ENCODE assay signal across 10 cellular contexts in genomic region chr1:183812686-183813569, GRCh38.
DNase-seq lines count a peak whose midpoint lies in the region; ATAC-seq and TF ChIP-seq lines count a peak whose summit lies in the region.
"Had no signal": no experiment of that assay in that cellular context is flagged by ENCODE, and none has a peak within 500 bp of the region (broad histone marks: within the 10 kb centered on the region; RNA-seq: fewer than 3 reads in every experiment).

No MANE protein-coding gene starts in this region.

- no peak for TF ChIP-seq CTCF in cardiac fibroblast (IDR thresholded peaks at IDR 0.05; ENCODE audit: low read depth, low read length)

- H3K4me3 ChIP-seq in HUES48 (ENCODE audit: low read depth, low read length) (no peak overlapping the region), cardiac fibroblast (replicated peaks in 1 of 2; ENCODE audit: low read depth in 2 of 2, low read length in 2 of 2) (no peak overlapping the region), subcutaneous abdominal adipose tissue (ENCODE audit: low read depth in 1 of 5, low read length in 5 of 5) (peak overlapping the region in 4 of 5 donors; percentile 16 to 59 (median 17)), HAP-1 (no peak overlapping the region)

- no peak for ATAC-seq in HG03460 (IDR thresholded peaks at IDR 0.05; ENCODE audit: unreplicated experiment)

- H3K36me3 ChIP-seq in HUES48 (ENCODE audit: control insufficient read depth, insufficient read depth, low read length) (no peaks in the 10 kb centered on the region), subcutaneous abdominal adipose tissue (ENCODE audit: control insufficient read depth in 5 of 5, insufficient read depth in 5 of 5, low read length in 5 of 5) (peaks cover 0 to 2% (median 0%) of the 10 kb centered on the region in 5 donors), HAP-1 (replicated peaks) (no peaks in the 10 kb centered on the region)

- DNase-seq in cardiac fibroblast (ENCODE audit: low read depth in 2 of 2) (peak; percentile 69 to 75), iPS DF 19.7 (ENCODE audit: low read depth, low spot score) (peak; percentile 38), NCI-H1436 treated with DMSO at 0.1 percent for 48 hours (lab: John Stamatoyannopoulos, UW) (no peak), HAP-1 (ENCODE audit: low spot score in 2 of 2) (no peak)
- no peak for DNase-seq in stimulated activated CD4-positive, alpha-beta T cell treated with anti-CD3 and anti-CD28 coated beads, Interleukin-2, amount 100 ng/mL, for 48 hours
- DNase-seq: effector CD8-positive, alpha-beta T cell; stimulated activated CD4-positive, alpha-beta T cell treated with anti-CD3 and anti-CD28 coated beads, Interleukin-4, amount 100 ng/mL, for 24 hours had no signal

- H3K4me1 ChIP-seq in HUES48 (ENCODE audit: control insufficient read depth, insufficient read depth, low read length), result peaks cover 15% of the 10 kb centered on the region; the same call in 1 of the 2 replicates
- peaks cover 7 to 79% (median 75%) of the 10 kb centered on the region in 5 donors for H3K4me1 ChIP-seq in subcutaneous abdominal adipose tissue (ENCODE audit: control insufficient read depth in 5 of 5, insufficient read depth in 5 of 5, low read length in 5 of 5)
- H3K4me1 ChIP-seq in HAP-1, result peaks cover 2% of the 10 kb centered on the region; the same call in 1 of the 2 replicates

- H3K9me3 ChIP-seq in HUES48 (ENCODE audit: control insufficient read depth, insufficient read depth, low read length) (no peaks in the 10 kb centered on the region), subcutaneous abdominal adipose tissue (ENCODE audit: control insufficient read depth in 5 of 5, low read length in 5 of 5) (no peaks in the 10 kb centered on the region), HAP-1 (no peaks in the 10 kb centered on the region)

- no peak overlapping the region for H3K9ac ChIP-seq in HUES48 (ENCODE audit: low read depth, low read length)
- peak overlapping the region in 2 of 5 donors; percentile 33 to 50 for H3K9ac ChIP-seq in subcutaneous abdominal adipose tissue (ENCODE audit: low read length in 5 of 5)

- H3K27ac ChIP-seq in HUES48 (ENCODE audit: low read depth, low read length) (peak overlapping the region; percentile 85), subcutaneous abdominal adipose tissue (ENCODE audit: low read depth, low read length) (peak overlapping the region; percentile 63)

- H3K27me3 ChIP-seq in HUES48 (ENCODE audit: control insufficient read depth, insufficient read depth, low read length), result no peaks in the 10 kb centered on the region
- no peaks in the 10 kb centered on the region for H3K27me3 ChIP-seq in subcutaneous abdominal adipose tissue (ENCODE audit: control insufficient read depth in 5 of 5, insufficient read depth in 4 of 5, low read length in 5 of 5)
- H3K27me3 ChIP-seq in HAP-1 (ENCODE audit: low read depth), result no peaks in the 10 kb centered on the region

- in situ Hi-C loops in HAP-1 (cut with MboI; ENCODE audit: low sequenced_read_pairs), result no loop called here

Comparison
In these comparisons a context has a peak if more than half of its experiments do, and no peak if none do; other contexts are left out.
1. H3K4me3 ChIP-seq: peak in subcutaneous abdominal adipose tissue (4 of 5); none in HUES48 (single experiment), cardiac fibroblast (0 of 2) and HAP-1 (single experiment).
2. DNase-seq: peak in cardiac fibroblast (2 of 2) and iPS DF 19.7 (single experiment); none in NCI-H1436 treated with DMSO at 0.1 percent for 48 hours (single experiment), stimulated activated CD4-positive, alpha-beta T cell treated with anti-CD3 and anti-CD28 coated beads, Interleukin-2, amount 100 ng/mL, for 48 hours (0 of 2) and HAP-1 (0 of 2).